Comparison of ENCODE assay signal across 17 cellular contexts in genomic region chr6:129568015-129568414, GRCh38.
"Had no signal": no experiment of that assay in that cellular context is flagged by ENCODE, and none has a peak within 500 bp of the region (broad histone marks: within the 10 kb centered on the region; RNA-seq: fewer than 3 reads in every experiment).

No MANE protein-coding gene starts in this region.

- H3K9me3 ChIP-seq: SK-N-SH had no signal

- DNase-seq: IMR-90; NCI-H1436; NCI-H2029; NCI-H2081 treated with DMSO at 0.1 percent for 48 hours; NCI-H2171; NCI-H226; NCI-H510A; NCI-H524 treated with DMSO at 0.1 percent for 48 hours; NCI-H774; NK-92 treated with Interleukin-12 subunit alpha and Interleukin-12 subunit beta, amount 100 ng/mL, for 24 hours; SK-N-SH had no signal

- H3K27ac Mint-ChIP-seq: T-cell; T-helper 1 cell treated with Interleukin-12 subunit alpha and Interleukin-12 subunit beta and Interleukin-4 antibody, amounts not matched to agents 30 μg/mL and 1 μg/mL, for 36 hours had no signal

- H3K4me2 ChIP-seq: KMS-11, SK-N-SH had no signal

- H3K27ac ChIP-seq: KMS-11, RWPE1 had no signal

- ATAC-seq: Panc1, PC-3, T-cell had no signal

- H3K4me3 Mint-ChIP-seq: T-cell; T-helper 1 cell treated with Interleukin-12 subunit alpha and Interleukin-12 subunit beta and Interleukin-4 antibody, amounts not matched to agents 30 μg/mL and 1 μg/mL, for 36 hours had no signal

- H3K9ac ChIP-seq: KMS-11, SK-N-SH had no signal
